ENCODE assay signal across 1 cellular context in genomic region chr6:31834704-31835375, GRCh38.
TF ChIP-seq lines count a peak whose summit lies in the region.

No MANE protein-coding gene starts in this region.

TF ChIP-seq in K562, 482 proteins besides CTCF, POLR2A, EP300 and RAD21 (continued from another document and continues in another):
- peak; percentile 73 for TF ChIP-seq REST (CRISPR knock-in tag; IDR thresholded peaks at IDR 0.05; ENCODE audit: low read depth)
- peak; percentile 86 for TF ChIP-seq NFXL1 (CRISPR knock-in tag; IDR thresholded peaks at IDR 0.05)
- TF ChIP-seq NFE2 (IDR thresholded peaks at IDR 0.05; ENCODE audit: low read depth): peak; percentile 98
- no peak for TF ChIP-seq NFIC (IDR thresholded peaks at IDR 0.05)
- TF ChIP-seq ZNF239 (CRISPR knock-in tag; IDR thresholded peaks at IDR 0.05): no peak; the same call in 1 of the 2 replicates
- TF ChIP-seq ZNF408 (CRISPR knock-in tag; IDR thresholded peaks at IDR 0.05; ENCODE audit: low read depth): no peak
- no peak for TF ChIP-seq PRDM10 (IDR thresholded peaks at IDR 0.05; ENCODE audit: partially characterized antibody)
- no peak for TF ChIP-seq ZNF384 (IDR thresholded peaks at IDR 0.05; ENCODE audit: low read depth, low read length)
- no peak for TF ChIP-seq STAT5B (CRISPR knock-in tag; IDR thresholded peaks at IDR 0.05)
- TF ChIP-seq ELK1 (CRISPR knock-in tag; IDR thresholded peaks at IDR 0.05): no peak
- TF ChIP-seq HNRNPH1 (optimal IDR thresholded peaks at IDR 0.05; ENCODE audit: low read depth, low read length): peak; percentile 70
- TF ChIP-seq FOXO4 (CRISPR knock-in tag; IDR thresholded peaks at IDR 0.05): peak; percentile 87
- TF ChIP-seq JUN (IDR thresholded peaks at IDR 0.05; ENCODE audit: borderline replicate concordance, low read depth, low read length): peak; percentile 16; the same call in 1 of the 2 replicates
- peak; percentile 84; the same call in 1 of the 2 replicates for TF ChIP-seq JUN (CRISPR knock-in tag; IDR thresholded peaks at IDR 0.05; ENCODE audit: borderline replicate concordance)
- TF ChIP-seq E2F1 (CRISPR knock-in tag; IDR thresholded peaks at IDR 0.05): peak; percentile 82
- no peak for TF ChIP-seq NFE2L1 (tag; IDR thresholded peaks at IDR 0.05; ENCODE audit: borderline replicate concordance, low read depth)
- peak; percentile 20; the same call in 1 of the 2 replicates for TF ChIP-seq SOX6 (IDR thresholded peaks at IDR 0.05)
- 0 out of 2 replicates have a peak, but pooled peaks have one; percentile 24 for TF ChIP-seq L3MBTL2 (IDR thresholded peaks at IDR 0.05)
- TF ChIP-seq SRSF3 (IDR thresholded peaks at IDR 0.05; ENCODE audit: insufficient read depth, low read length): peak; percentile 93; the same call in 1 of the 2 replicates
- peak in 1 of 2 experiments; percentile 95; a peak in 2 of 4 replicates for TF ChIP-seq HDAC1 (IDR thresholded peaks at IDR 0.05)
- no peak for TF ChIP-seq NFYB (IDR thresholded peaks at IDR 0.05; ENCODE audit: extremely low read depth, insufficient read length)
- TF ChIP-seq TCF3 (CRISPR knock-in tag; IDR thresholded peaks at IDR 0.05): peak; percentile 44; the same call in 1 of the 2 replicates
- TF ChIP-seq GTF2B (IDR thresholded peaks at IDR 0.05; ENCODE audit: extremely low read depth, insufficient read length): peak; percentile 97
- TF ChIP-seq MTA1 (IDR thresholded peaks at IDR 0.05; ENCODE audit: borderline replicate concordance): peak; percentile 64; the same call in 1 of the 2 replicates
- peak; percentile 27 for TF ChIP-seq PATZ1 (CRISPR knock-in tag; IDR thresholded peaks at IDR 0.05; ENCODE audit: borderline replicate concordance)
- peak; percentile 92 for TF ChIP-seq NR2F6 (CRISPR knock-in tag; IDR thresholded peaks at IDR 0.05)
- no peak for TF ChIP-seq HDAC6 (IDR thresholded peaks at IDR 0.05; ENCODE audit: low read depth, low read length)
- peak; percentile 87 for TF ChIP-seq ZNF224 (CRISPR knock-in tag; IDR thresholded peaks at IDR 0.05)
- TF ChIP-seq ZNF740 (CRISPR knock-in tag; IDR thresholded peaks at IDR 0.05): peak; percentile 85
- TF ChIP-seq ZNF740 (tag; IDR thresholded peaks at IDR 0.05): peak in 1 of 2 experiments; percentile 89; a peak in 2 of 4 replicates
- TF ChIP-seq FOXJ3 (CRISPR knock-in tag; IDR thresholded peaks at IDR 0.05): no peak
- TF ChIP-seq ZMIZ1 (IDR thresholded peaks at IDR 0.05; ENCODE audit: low read depth in 2 of 2, low read length in 2 of 2): peak in 1 of 2 experiments; percentile 79; a peak in 2 of 4 replicates
- no peak for TF ChIP-seq MCM7 (IDR thresholded peaks at IDR 0.05)
- TF ChIP-seq POLR2B (IDR thresholded peaks at IDR 0.05; ENCODE audit: low read depth, partially characterized antibody): peak; percentile 99
- no peak for TF ChIP-seq CHAMP1 (IDR thresholded peaks at IDR 0.05)
- TF ChIP-seq CGGBP1 (CRISPR knock-in tag; IDR thresholded peaks at IDR 0.05): peak; percentile 90
